Comparison of ENCODE assay signal across 20 cellular contexts in the genomic region with DNA sequence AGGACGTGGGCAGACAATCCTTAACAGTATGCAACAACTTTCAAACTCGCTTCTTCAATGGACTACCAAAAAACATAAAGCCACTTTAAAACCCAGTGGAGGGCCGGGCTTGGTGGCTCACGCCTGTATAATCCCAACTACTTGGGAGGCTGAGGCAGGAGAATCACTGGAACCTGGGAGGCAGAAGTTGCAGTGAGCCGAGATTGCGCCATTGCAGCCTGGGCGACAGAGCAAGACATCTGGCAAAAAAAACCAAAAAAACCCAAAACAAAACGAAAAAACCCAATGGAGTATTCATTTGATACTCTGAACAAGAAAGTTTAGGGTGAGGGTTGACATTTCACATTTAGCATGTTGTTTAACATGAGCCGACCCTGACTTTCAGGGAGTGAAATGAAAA. TPM values are rescaled to one million over a fixed set of nuclear protein-coding genes. Genes with fewer than 3 reads are reported as not detected.
DNase-seq lines count a peak whose midpoint lies in the region; ATAC-seq lines count a peak whose summit lies in the region.
"Had no signal": no experiment of that assay in that cellular context is flagged by ENCODE, and none has a peak within 500 bp of the region (broad histone marks: within the 10 kb centered on the region; RNA-seq: fewer than 3 reads in every experiment).

No MANE protein-coding gene starts in this region.

- peaks cover 34% of the 10 kb centered on the region for H3K36me3 Mint-ChIP-seq in activated CD4-positive, alpha-beta memory T cell treated with anti-CD3 and anti-CD28 coated beads for 36 hours
- H3K36me3 Mint-ChIP-seq in activated CD4-positive, alpha-beta memory T cell treated with anti-CD3 and anti-CD28 coated beads, Interleukin-2, amount 10 ng/mL, durations not matched to agents 7 days and 5 days (ENCODE audit: low read depth): peaks cover 81% of the 10 kb centered on the region
- peaks cover 9 to 71% (median 27%) of the 10 kb centered on the region in 3 donors for H3K36me3 Mint-ChIP-seq in CD8-positive, alpha-beta memory T cell
- peaks cover 87% of the 10 kb centered on the region for H3K36me3 Mint-ChIP-seq in effector memory CD8-positive, alpha-beta T cell (ENCODE audit: insufficient read depth)

- no peak for ATAC-seq in effector memory CD8-positive, alpha-beta T cell (replicated peaks)
- ATAC-seq in HG03095 (IDR thresholded peaks at IDR 0.05; ENCODE audit: unreplicated experiment) (no peak), GM19035 (IDR thresholded peaks at IDR 0.05; ENCODE audit: unreplicated experiment) (no peak)
- ATAC-seq: PC-3 had no signal

- intact Hi-C loops in activated CD4-positive, alpha-beta memory T cell treated with anti-CD3 and anti-CD28 coated beads for 36 hours (cut with micrococcal nuclease): no loop called here

- H3K27ac ChIP-seq in BLaER1 treated with 17β-estradiol and CSF1 and Interleukin-3, amounts not matched to agents 10 nM and 100 nM: peak overlapping the region in 7 of 11 experiments; percentile 5 to 52 (median 30); a peak in 10 of 22 replicates
- H3K27ac ChIP-seq in CD8-positive, alpha-beta memory T cell (ENCODE audit: low read depth, low read length): no peak overlapping the region
- H3K27ac ChIP-seq: GM23248 had no signal

- H3K9ac ChIP-seq in BLaER1 treated with 17β-estradiol and CSF1 and Interleukin-3, amounts not matched to agents 10 nM and 100 nM: no peak overlapping the region
- H3K9ac ChIP-seq: GM23248 had no signal

- H3K4me3 Mint-ChIP-seq in activated CD4-positive, alpha-beta memory T cell treated with anti-CD3 and anti-CD28 coated beads for 36 hours: no peak overlapping the region
- no peak overlapping the region for H3K4me3 Mint-ChIP-seq in activated CD4-positive, alpha-beta memory T cell treated with anti-CD3 and anti-CD28 coated beads, Interleukin-2, amount 10 ng/mL, durations not matched to agents 7 days and 5 days
- H3K4me3 Mint-ChIP-seq in CD8-positive, alpha-beta memory T cell: peak overlapping the region in 3 of 7 donors; percentile 33 to 41 (median 41)
- H3K4me3 Mint-ChIP-seq in effector memory CD8-positive, alpha-beta T cell: peak overlapping the region in 1 of 2 donors; percentile 60
- H3K4me3 Mint-ChIP-seq: B cell, H9, HFFc6 had no signal

- CTCF ChIA-PET in activated CD4-positive, alpha-beta memory T cell treated with anti-CD3 and anti-CD28 coated beads for 36 hours (lab: Charles Lee): no interaction called here
- CTCF ChIA-PET in activated CD4-positive, alpha-beta memory T cell treated with anti-CD3 and anti-CD28 coated beads, Interleukin-2, amount 10 ng/mL, durations not matched to agents 7 days and 5 days (lab: Charles Lee): no interaction called here
- CTCF ChIA-PET in CD8-positive, alpha-beta memory T cell (lab: Charles Lee): interaction anchor here (1.7 kb wide), 1 partner anchor 40 kb away, joined by 5 read pairs; no protein-coding TSS in a partner anchor

- POLR2A ChIA-PET in activated CD4-positive, alpha-beta memory T cell treated with anti-CD3 and anti-CD28 coated beads for 36 hours (lab: Charles Lee): interaction anchor here (0.6 kb wide), 1 partner anchor 45 kb away, joined by 4 read pairs; no protein-coding TSS in a partner anchor
- POLR2A ChIA-PET in activated CD4-positive, alpha-beta memory T cell treated with anti-CD3 and anti-CD28 coated beads, Interleukin-2, amount 10 ng/mL, durations not matched to agents 7 days and 5 days (lab: Charles Lee): interaction anchor here (1.7 to 12.9 kb wide), 2 partner anchors 8 to 14 kb away, joined by 6 to 182 read pairs; a partner anchor contains a TSS
- POLR2A ChIA-PET in CD8-positive, alpha-beta memory T cell (lab: Charles Lee): no interaction called here

- H3K36me3 ChIP-seq in BLaER1 treated with 17β-estradiol and CSF1 and Interleukin-3, amounts not matched to agents 10 nM and 100 nM: peaks cover 14 to 82% (median 48%) of the 10 kb centered on the region in 11 experiments
- H3K36me3 ChIP-seq in CD8-positive, alpha-beta memory T cell (ENCODE audit: insufficient read depth, low read length): peaks cover 12% of the 10 kb centered on the region

- H4K20me1 ChIP-seq in BLaER1 treated with 17β-estradiol and CSF1 and Interleukin-3, amounts not matched to agents 10 nM and 100 nM: no peaks in the 10 kb centered on the region; a peak in 1 of 22 replicates

- H3K27me3 ChIP-seq in BLaER1 treated with 17β-estradiol and CSF1 and Interleukin-3, amounts not matched to agents 10 nM and 100 nM: no peaks in the 10 kb centered on the region
- no peaks in the 10 kb centered on the region for H3K27me3 ChIP-seq in CD8-positive, alpha-beta memory T cell (ENCODE audit: insufficient read depth, low read length, poor library complexity, severe bottlenecking)

- H3K4me1 ChIP-seq in BLaER1 treated with 17β-estradiol and CSF1 and Interleukin-3, amounts not matched to agents 10 nM and 100 nM: peaks cover 53 to 75% (median 67%) of the 10 kb centered on the region in 10 experiments
- peaks cover 65% of the 10 kb centered on the region for H3K4me1 ChIP-seq in CD8-positive, alpha-beta memory T cell (ENCODE audit: insufficient read depth, low read length)

- H3K4me2 ChIP-seq in BLaER1 treated with 17β-estradiol and CSF1 and Interleukin-3, amounts not matched to agents 10 nM and 100 nM: peak overlapping the region in 10 of 11 experiments; percentile 16 to 98 (median 53); a peak in 18 of 22 replicates

- peak overlapping the region; percentile 54 for H3K27ac Mint-ChIP-seq in activated CD4-positive, alpha-beta memory T cell treated with anti-CD3 and anti-CD28 coated beads for 36 hours
- H3K27ac Mint-ChIP-seq in activated CD4-positive, alpha-beta memory T cell treated with anti-CD3 and anti-CD28 coated beads, Interleukin-2, amount 10 ng/mL, durations not matched to agents 7 days and 5 days: no peak overlapping the region
- H3K27ac Mint-ChIP-seq in CD8-positive, alpha-beta memory T cell: peak overlapping the region in 6 of 8 donors; percentile 6 to 81 (median 52)
- H3K27ac Mint-ChIP-seq in effector memory CD8-positive, alpha-beta T cell: peak overlapping the region; percentile 52 to 80
- H3K27ac Mint-ChIP-seq: B cell, H9, HFFc6 had no signal

- H3K4me3 ChIP-seq in BLaER1 treated with 17β-estradiol and CSF1 and Interleukin-3, amounts not matched to agents 10 nM and 100 nM: no peak overlapping the region
- H3K4me3 ChIP-seq in CD8-positive, alpha-beta memory T cell (ENCODE audit: low read length): no peak overlapping the region
- H3K4me3 ChIP-seq: GM23248 had no signal

- peaks cover 1% of the 10 kb centered on the region for H3K9me3 Mint-ChIP-seq in activated CD4-positive, alpha-beta memory T cell treated with anti-CD3 and anti-CD28 coated beads for 36 hours
- peaks cover 5% of the 10 kb centered on the region for H3K9me3 Mint-ChIP-seq in activated CD4-positive, alpha-beta memory T cell treated with anti-CD3 and anti-CD28 coated beads, Interleukin-2, amount 10 ng/mL, durations not matched to agents 7 days and 5 days
- no peaks in the 10 kb centered on the region for H3K9me3 Mint-ChIP-seq in CD8-positive, alpha-beta memory T cell
- H3K9me3 Mint-ChIP-seq in effector memory CD8-positive, alpha-beta T cell: no peaks in the 10 kb centered on the region
- H3K9me3 Mint-ChIP-seq: H9, HFFc6 had no signal

- peaks cover 81% of the 10 kb centered on the region for H3K4me1 Mint-ChIP-seq in activated CD4-positive, alpha-beta memory T cell treated with anti-CD3 and anti-CD28 coated beads for 36 hours (ENCODE audit: low read depth)
- H3K4me1 Mint-ChIP-seq in activated CD4-positive, alpha-beta memory T cell treated with anti-CD3 and anti-CD28 coated beads, Interleukin-2, amount 10 ng/mL, durations not matched to agents 7 days and 5 days: peaks cover 73% of the 10 kb centered on the region
- H3K4me1 Mint-ChIP-seq in CD8-positive, alpha-beta memory T cell: peaks cover 80 to 91% (median 90%) of the 10 kb centered on the region in 3 donors
- H3K4me1 Mint-ChIP-seq in effector memory CD8-positive, alpha-beta T cell (ENCODE audit: low read depth in 2 of 2): peaks cover 41 to 82% of the 10 kb centered on the region in 2 donors

- no peak for DNase-seq in activated CD4-positive, alpha-beta memory T cell treated with anti-CD3 and anti-CD28 coated beads for 36 hours
- DNase-seq in activated CD4-positive, alpha-beta memory T cell treated with anti-CD3 and anti-CD28 coated beads, Interleukin-2, amount 10 ng/mL, durations not matched to agents 7 days and 5 days: no peak
- DNase-seq in CD8-positive, alpha-beta memory T cell: no peak
- DNase-seq in effector memory CD8-positive, alpha-beta T cell: no peak
- DNase-seq in NCI-H774 (lab: John Stamatoyannopoulos, UW): no peak
- DNase-seq: DMS153, GM23248, H9, HFFc6, Kasumi-1, NCI-H1694 treated with DMSO at 0.1 percent for 48 hours, NCI-H2081 treated with DMSO at 0.1 percent for 48 hours, NCI-H2171 treated with DMSO at 0.1 percent for 48 hours, NCI-H524 treated with DMSO at 0.1 percent for 48 hours, PC-3, Right ventricle myocardium superior had no signal

- H3K27me3 Mint-ChIP-seq in activated CD4-positive, alpha-beta memory T cell treated with anti-CD3 and anti-CD28 coated beads for 36 hours: no peaks in the 10 kb centered on the region
- no peaks in the 10 kb centered on the region for H3K27me3 Mint-ChIP-seq in activated CD4-positive, alpha-beta memory T cell treated with anti-CD3 and anti-CD28 coated beads, Interleukin-2, amount 10 ng/mL, durations not matched to agents 7 days and 5 days
- peaks cover 0 to 6% of the 10 kb centered on the region in 2 donors for H3K27me3 Mint-ChIP-seq in CD8-positive, alpha-beta memory T cell
- H3K27me3 Mint-ChIP-seq in effector memory CD8-positive, alpha-beta T cell: no peaks in the 10 kb centered on the region
- H3K27me3 Mint-ChIP-seq: B cell had no signal

- peaks cover 8 to 42% (median 16%) of the 10 kb centered on the region in 11 experiments for H3K9me3 ChIP-seq in BLaER1 treated with 17β-estradiol and CSF1 and Interleukin-3, amounts not matched to agents 10 nM and 100 nM (replicated peaks in 1 of 11)
- H3K9me3 ChIP-seq in CD8-positive, alpha-beta memory T cell (ENCODE audit: low read length): no peaks in the 10 kb centered on the region

RNA-seq across cellular contexts. Expression of a gene that starts 14.0 kb away (rescaled TPM):
- 10 to 100 TPM; 36.8 to 37.6 TPM for total RNA-seq in activated CD4-positive, alpha-beta memory T cell treated with anti-CD3 and anti-CD28 coated beads for 36 hours
- total RNA-seq in activated CD4-positive, alpha-beta memory T cell treated with anti-CD3 and anti-CD28 coated beads, Interleukin-2, amount 10 ng/mL, durations not matched to agents 7 days and 5 days: 10 to 100 TPM; 43.8 to 48.4 TPM
- total RNA-seq in CD8-positive, alpha-beta memory T cell: 10 to 100 TPM; 41.3 to 42.8 TPM
- polyA plus RNA-seq in CD8-positive, alpha-beta memory T cell: 66.6 TPM

RNA-seq across cellular contexts. Expression of a gene that starts 59.1 kb away (rescaled TPM):
- 10 to 100 TPM; 83.7 to 88.3 TPM for total RNA-seq in activated CD4-positive, alpha-beta memory T cell treated with anti-CD3 and anti-CD28 coated beads for 36 hours
- total RNA-seq in activated CD4-positive, alpha-beta memory T cell treated with anti-CD3 and anti-CD28 coated beads, Interleukin-2, amount 10 ng/mL, durations not matched to agents 7 days and 5 days: 10 to 100 TPM; 64.6 to 67.0 TPM
- total RNA-seq in CD8-positive, alpha-beta memory T cell: 10 to 100 TPM; 82.7 to 87.8 TPM
- 54.9 TPM for polyA plus RNA-seq in CD8-positive, alpha-beta memory T cell
